In the genomic region with DNA sequence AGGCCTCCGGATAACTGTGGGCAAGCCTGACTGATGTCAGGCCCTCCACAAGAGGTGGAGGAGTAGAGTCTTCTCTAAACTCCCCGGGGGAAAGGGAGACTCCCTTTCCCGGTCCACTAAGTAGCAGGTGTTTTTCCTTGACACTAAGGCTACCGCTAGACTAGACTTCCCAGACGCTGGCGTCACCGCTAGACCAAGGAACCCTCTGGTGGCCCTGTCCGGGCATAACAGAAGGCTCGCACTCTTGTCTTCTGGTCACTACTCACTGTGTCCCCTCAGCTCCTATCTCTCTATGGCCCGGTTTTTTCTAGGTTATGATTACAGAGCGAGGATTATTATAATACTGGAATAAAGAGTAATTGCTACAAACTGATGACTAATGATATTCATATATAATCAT, we compare ENCODE assay signal across 10 cellular contexts. TPM values are rescaled to one million over a fixed set of nuclear protein-coding genes. Genes with fewer than 3 reads are reported as not detected.
"Had no signal": no experiment of that assay in that cellular context is flagged by ENCODE, and none has a peak within 500 bp of the region (broad histone marks: within the 10 kb centered on the region; RNA-seq: fewer than 3 reads in every experiment).

No MANE protein-coding gene starts in this region.

RNA-seq across cellular contexts. Expression of a gene that starts 38.3 kb away (rescaled TPM):
- total RNA-seq: activated CD8-positive, alpha-beta T cell treated with anti-CD3 and anti-CD28 coated beads, Interleukin-2, amount 10 ng/mL, durations not matched to agents 7 days and 5 days; activated naive CD8-positive, alpha-beta T cell treated with anti-CD3 and anti-CD28 coated beads, Interleukin-2, amount 10 ng/mL, durations not matched to agents 7 days and 5 days; aorta; colonic mucosa; mucosa of gallbladder; right lobe of liver; suprapubic skin; T-helper 1 cell treated with Interleukin-12 subunit alpha and Interleukin-12 subunit beta and Interleukin-4 antibody, amounts not matched to agents 30 ng/mL and 1 ng/mL, for 36 hours; WTC11 had no signal
- polyA plus RNA-seq: aorta, neural cell had no signal

RNA-seq across cellular contexts. Expression of a gene that starts 50.6 kb away (rescaled TPM):
- total RNA-seq: activated CD8-positive, alpha-beta T cell treated with anti-CD3 and anti-CD28 coated beads, Interleukin-2, amount 10 ng/mL, durations not matched to agents 7 days and 5 days; activated naive CD8-positive, alpha-beta T cell treated with anti-CD3 and anti-CD28 coated beads, Interleukin-2, amount 10 ng/mL, durations not matched to agents 7 days and 5 days; colonic mucosa; T-helper 1 cell treated with Interleukin-12 subunit alpha and Interleukin-12 subunit beta and Interleukin-4 antibody, amounts not matched to agents 30 ng/mL and 1 ng/mL, for 36 hours had no signal
- polyA plus RNA-seq: neural cell had no signal
